8 cellular contexts compared by ENCODE assay signal in genomic region chr14:105688023-105688351, GRCh38.
A peak's percentile ranks its signal among the peaks of the same experiment; 100 is the strongest.
DNase-seq lines count a peak whose midpoint lies in the region; ATAC-seq, FAIRE-seq and TF ChIP-seq lines count a peak whose summit lies in the region.
"Not testable (repeated sequence)": the region's sequence is repeated elsewhere in the genome, so short reads cannot be mapped to it uniquely, and the experiment has no call there.

No MANE protein-coding gene starts in this region.

- not testable (repeated sequence) for TF ChIP-seq POLR2A in GM12878 (IDR thresholded peaks at IDR 0.05; ENCODE audit: low read depth, low read length)

- CTCF ChIA-PET in A673 (lab: Charles Lee); GM12878 (lab: Yijun Ruan, JAX): not testable (repeated sequence)

- DNase-seq in A673 (ENCODE audit: low spot score): peak; percentile 7
- DNase-seq in GM13977 (ENCODE audit: low spot score): peak; percentile 68
- peak; percentile 45 for DNase-seq in KBM-7
- DNase-seq in RWPE2 (ENCODE audit: low spot score): peak; percentile 64
- DNase-seq in GM12878 (ENCODE audit: low read depth, low spot score): not testable (repeated sequence)
- DNase-seq in sciatic nerve (ENCODE audit: low spot score): peak; percentile 35

- peak overlapping the region; percentile 54; the same call in 1 of the 2 replicates for H3K9ac ChIP-seq in GM12878 (ENCODE audit: control insufficient read depth, insufficient read depth, low read length)

- POLR2A ChIA-PET in A673 (lab: Charles Lee; ENCODE audit: low non-redundant PET); GM12878 (lab: Charles Lee): not testable (repeated sequence)

- H4K20me1 ChIP-seq in GM12878 (ENCODE audit: control insufficient read depth, insufficient read depth): not testable (repeated sequence)

- RAD21 ChIA-PET in GM12878 (lab: Charles Lee; ENCODE audit: unreplicated experiment): not testable (repeated sequence)

- not testable (repeated sequence) for H3K4me1 ChIP-seq in A673 (ENCODE audit: insufficient read depth, low read length, poor library complexity, severe bottlenecking); RWPE2 (ENCODE audit: insufficient read depth, poor library complexity, severe bottlenecking)
- peaks cover 64% of the 10 kb centered on the region for H3K4me1 ChIP-seq in GM12878 (ENCODE audit: control insufficient read depth, insufficient read depth, low read length)

- TF ChIP-seq EP300 in GM12878 (IDR thresholded peaks at IDR 0.05; ENCODE audit: borderline replicate concordance in 1 of 2, control insufficient read depth in 1 of 2, low read depth in 2 of 2, low read length in 2 of 2): not testable (repeated sequence)

- not testable (repeated sequence) for BruUV-seq in A673 (replicated peaks; lab: Mats Ljungman, UMichigan); GM12878 (replicated peaks; lab: Mats Ljungman, UMichigan)

- H3K79me2 ChIP-seq in GM12878 (ENCODE audit: control insufficient read depth, insufficient read depth, low read length): peaks cover 31% of the 10 kb centered on the region

- not testable (repeated sequence) for TF ChIP-seq CTCF in A673 (conservative IDR thresholded peaks at IDR 0.05; ENCODE audit: low read depth, low read length); GM13977 (IDR thresholded peaks at IDR 0.05; ENCODE audit: extremely low read depth, insufficient read depth, missing control alignments); RWPE2 (IDR thresholded peaks at IDR 0.05; ENCODE audit: poor library complexity, severe bottlenecking); GM12878 (IDR thresholded peaks at IDR 0.05 in 2 of 3, conservative IDR thresholded peaks at IDR 0.05 in 1 of 3; ENCODE audit: control insufficient read depth in 2 of 3, extremely low read depth in 1 of 3, insufficient read depth in 1 of 3, low read depth in 3 of 3, low read length in 3 of 3)

- not testable (repeated sequence) for H3K27me3 ChIP-seq in A673 (replicated peaks; ENCODE audit: insufficient read depth, low read depth, low read length, poor library complexity); RWPE2 (ENCODE audit: insufficient read depth, poor library complexity, severe bottlenecking); GM12878 (replicated peaks in 1 of 2; ENCODE audit: control insufficient read depth in 2 of 2, insufficient read depth in 2 of 2, low read length in 1 of 2)

- not testable (repeated sequence) for H3K4me3 ChIP-seq in A673 (ENCODE audit: low read depth, low read length, poor library complexity, severe bottlenecking); RWPE2 (ENCODE audit: severe bottlenecking); GM12878

- H3K36me3 ChIP-seq in A673 (ENCODE audit: insufficient read depth, low read length, poor library complexity, severe bottlenecking); RWPE2 (ENCODE audit: low read depth); GM12878 (ENCODE audit: control insufficient read depth in 2 of 2, insufficient read depth in 2 of 2, low read length in 1 of 2): not testable (repeated sequence)

- not testable (repeated sequence) for H2AFZ ChIP-seq in GM12878 (ENCODE audit: control insufficient read depth, low read depth, low read length)

- SMC1A ChIA-PET in GM12878 (lab: Charles Lee; ENCODE audit: uncharacterized antibody, unreplicated experiment): not testable (repeated sequence)

- not testable (repeated sequence) for H3K9me3 ChIP-seq in A673 (ENCODE audit: low read depth, low read length, poor library complexity, severe bottlenecking); RWPE2 (ENCODE audit: severe bottlenecking); GM12878 (replicated peaks; ENCODE audit: control insufficient read depth, insufficient read depth, low read length)

- not testable (repeated sequence) for TF ChIP-seq RAD21 in GM12878 (IDR thresholded peaks at IDR 0.05; ENCODE audit: insufficient read depth, low read depth, low read length)

- WGBS in GM12878 (ENCODE audit: insufficient coverage, insufficient replicate concordance, low lambda C conversion rate, missing lambda C conversion rate): 2% methylated on average over 10 of the region's 11 CpGs

- not testable (repeated sequence) for H3K27ac ChIP-seq in A673 (ENCODE audit: low read depth, low read length, poor library complexity, severe bottlenecking); RWPE2 (ENCODE audit: poor library complexity, severe bottlenecking)
- H3K27ac ChIP-seq in GM12878 (ENCODE audit: control insufficient read depth, insufficient read depth): peak overlapping the region; percentile 82

- H3K4me2 ChIP-seq in GM12878 (ENCODE audit: control insufficient read depth, insufficient read depth): peak overlapping the region; percentile 35; the same call in 1 of the 2 replicates

- intact Hi-C loops in A673 (cut with micrococcal nuclease; ENCODE audit: unreplicated experiment): loop anchor here (5.0 kb wide), 1 partner anchor 121 kb away; no protein-coding TSS in a partner anchor
- intact Hi-C loops in GM12878 (cut with micrococcal nuclease; ENCODE audit: unreplicated experiment): loop anchor here (5.0 kb wide), 1 partner anchor 121 kb away; no protein-coding TSS in a partner anchor
- intact Hi-C loops in sciatic nerve (cut with DNase I): loop anchor here (5.0 kb wide), 1 partner anchor 121 kb away; no protein-coding TSS in a partner anchor

- FAIRE-seq in GM12878 (lab: Jason Lieb, UNC): not testable (repeated sequence)

- in situ Hi-C loops in GM13977 (cut with MboI; ENCODE audit: low pct_unique_long_range_greater_than_20kb, low sequenced_read_pairs, unreplicated experiment); KBM-7 (cut with MboI; ENCODE audit: low pct_unique_long_range_greater_than_20kb, low sequenced_read_pairs); GM12878 (cut with MboI): not testable (repeated sequence)

- ATAC-seq in GM21526 (IDR thresholded peaks at IDR 0.05; ENCODE audit: low FRiP score, unreplicated experiment) (peak; percentile 35), HG02763 (IDR thresholded peaks at IDR 0.05; ENCODE audit: unreplicated experiment) (peak; percentile 37), RWPE2 (ENCODE audit: low read depth) (peak; percentile 85), GM12878 (peak; percentile 50), sciatic nerve (peak; percentile 23)

TF ChIP-seq in GM12878, 131 proteins besides CTCF, POLR2A, EP300 and RAD21 (continues in another document):
- TF ChIP-seq EED (IDR thresholded peaks at IDR 0.05; ENCODE audit: low read depth) (peak; percentile 45; the same call in 1 of the 2 replicates), ZNF687 (IDR thresholded peaks at IDR 0.05) (0 out of 2 replicates have a peak, but pooled peaks have one; percentile 43), EGR1 (IDR thresholded peaks at IDR 0.05; ENCODE audit: borderline replicate concordance in 1 of 2, low read depth in 2 of 2, low read length in 2 of 2) (peak in 1 of 2 experiments; percentile 75; a peak in 2 of 3 replicates), BHLHE40 (IDR thresholded peaks at IDR 0.05; ENCODE audit: borderline replicate concordance in 1 of 2, low read depth in 2 of 2, low read length in 1 of 2) (peak in 1 of 2 experiments; percentile 26; a peak in 1 of 4 replicates), TAF1 (IDR thresholded peaks at IDR 0.05; ENCODE audit: borderline replicate concordance, low read depth, low read length) (0 out of 2 replicates have a peak, but pooled peaks have one; percentile 30), NR2F1 (conservative IDR thresholded peaks at IDR 0.05) (0 out of 2 replicates have a peak, but pooled peaks have one; percentile 45)

Comparison
In these comparisons a context has a peak if more than half of its experiments do, and no peak if none do; other contexts are left out.
1. ATAC-seq: peak in every context shown above with its lines; median percentile 85 in RWPE2; 50 in GM12878; 37 in HG02763; 35 in GM21526; 23 in sciatic nerve.